ENCODE assay signal across 8 cellular contexts in the genomic region with DNA sequence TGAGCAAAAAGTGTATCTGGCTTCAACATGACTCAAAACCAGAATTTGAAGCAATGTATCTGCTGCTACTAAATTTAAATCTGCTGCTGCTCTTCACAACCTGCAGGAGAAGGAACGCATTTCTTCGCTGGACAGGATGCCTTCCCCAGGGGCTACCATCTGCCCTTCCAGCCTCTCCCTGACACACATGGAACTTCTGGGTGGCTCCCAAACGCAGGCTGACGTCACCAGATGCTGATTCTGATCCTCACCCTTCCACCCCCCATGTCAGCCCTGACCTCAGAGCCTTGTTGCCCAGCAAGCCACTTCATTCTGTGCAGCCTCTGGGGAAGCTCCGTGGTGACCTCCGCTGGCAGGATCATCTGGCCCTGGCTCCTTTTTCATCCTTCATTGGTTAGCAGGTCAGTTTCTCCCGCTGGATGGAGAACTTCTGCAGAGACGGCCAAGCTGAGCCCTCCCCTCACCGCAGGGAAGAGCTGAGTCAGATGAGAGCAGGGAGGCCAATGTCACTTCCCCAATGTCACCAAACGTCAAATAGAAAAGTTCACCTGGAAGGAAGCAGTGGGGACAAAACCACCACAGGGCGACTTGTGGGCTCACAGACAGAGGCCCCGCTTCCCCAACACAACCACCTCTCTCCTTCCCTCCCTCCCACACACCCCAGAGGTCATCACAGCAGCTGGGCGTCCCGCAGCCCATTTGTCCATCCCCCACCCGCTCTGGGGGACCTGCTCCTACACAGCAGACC.
A peak's percentile ranks its signal among the peaks of the same experiment; 100 is the strongest.
DNase-seq lines count a peak whose midpoint lies in the region; ATAC-seq, FAIRE-seq and TF ChIP-seq lines count a peak whose summit lies in the region.

No MANE protein-coding gene starts in this region.

- FAIRE-seq in HTR-8/SVneo (lab: Jason Lieb, UNC): no peak

- peak; percentile 22 for TF ChIP-seq CTCF in GM10266 (IDR thresholded peaks at IDR 0.05; ENCODE audit: control insufficient read depth, insufficient read depth, low read depth, missing control alignments)

- DNase-seq in GM10266 (ENCODE audit: extremely low spot score) (peak; percentile 65), SKM-1 treated with dmso at 0.1 percent for 144 hours (lab: John Stamatoyannopoulos, UW; ENCODE audit: unreplicated experiment) (peak; percentile 86), iPS-NIHi11 (ENCODE audit: low spot score) (peak; percentile 60), HTR-8/SVneo (ENCODE audit: insufficient read length, low spot score) (no peak), NCI-H526 (lab: John Stamatoyannopoulos, UW) (no peak), activated gamma-delta T cell treated with Interleukin-2 at 50 U/mL for 16 hours (no peak)

- peak; percentile 69 for ATAC-seq in GM21367 (IDR thresholded peaks at IDR 0.05; ENCODE audit: unreplicated experiment)
- ATAC-seq in HG03457 (IDR thresholded peaks at IDR 0.05; ENCODE audit: unreplicated experiment): peak; percentile 87

Comparison
In these comparisons a context has a peak if more than half of its experiments do, and no peak if none do; other contexts are left out.
1. DNase-seq: peak in GM10266 (single experiment), SKM-1 treated with dmso at 0.1 percent for 144 hours (single experiment) and iPS-NIHi11 (single experiment); none in HTR-8/SVneo (single experiment), NCI-H526 (0 of 2) and activated gamma-delta T cell treated with Interleukin-2 at 50 U/mL for 16 hours (single experiment).